1 cellular context compared by ENCODE assay signal in the genomic region with DNA sequence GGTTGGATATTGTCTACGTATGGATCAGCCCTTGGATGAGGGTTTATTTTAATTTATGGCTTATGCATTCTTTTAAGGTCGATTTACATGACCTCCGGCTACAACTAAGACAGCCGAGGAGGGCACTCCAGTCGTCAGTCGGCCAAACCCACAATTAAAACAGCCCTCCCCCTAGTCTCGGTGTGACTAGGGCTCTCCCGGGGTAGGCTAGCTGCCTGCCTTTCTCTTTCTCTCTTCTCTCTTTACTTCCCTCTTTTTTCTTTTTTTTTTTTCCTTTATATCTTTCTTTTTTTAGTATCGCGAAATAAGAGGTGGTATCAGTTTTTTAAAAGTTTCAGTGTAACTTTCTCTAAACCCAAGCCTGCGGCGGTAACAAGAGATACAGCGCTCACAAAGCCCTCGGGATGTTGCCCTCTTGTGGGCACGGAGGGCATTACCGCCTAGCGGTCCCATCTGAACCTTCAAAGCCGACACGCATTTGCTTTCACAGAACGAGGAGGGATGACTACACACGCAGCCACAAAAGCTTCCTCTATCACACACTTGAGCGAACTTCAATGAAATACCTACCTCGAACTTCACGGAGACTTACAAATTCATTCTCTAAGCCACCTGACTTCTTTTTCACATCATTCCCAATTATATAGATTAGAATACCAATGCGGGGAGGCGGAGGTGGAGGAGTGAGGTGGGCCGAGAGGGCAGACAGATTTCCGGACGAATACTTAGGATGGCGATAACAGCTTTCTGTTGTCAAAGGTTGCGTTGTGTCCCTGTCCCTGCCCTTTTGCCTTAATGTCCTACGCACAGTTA.
TF ChIP-seq lines count a peak whose summit lies in the region.

No MANE protein-coding gene starts in this region.

TF ChIP-seq in HEK293, 187 proteins besides CTCF, POLR2A, EP300 and RAD21 (continued from another document and continues in another):
- TF ChIP-seq, protein P1, sequence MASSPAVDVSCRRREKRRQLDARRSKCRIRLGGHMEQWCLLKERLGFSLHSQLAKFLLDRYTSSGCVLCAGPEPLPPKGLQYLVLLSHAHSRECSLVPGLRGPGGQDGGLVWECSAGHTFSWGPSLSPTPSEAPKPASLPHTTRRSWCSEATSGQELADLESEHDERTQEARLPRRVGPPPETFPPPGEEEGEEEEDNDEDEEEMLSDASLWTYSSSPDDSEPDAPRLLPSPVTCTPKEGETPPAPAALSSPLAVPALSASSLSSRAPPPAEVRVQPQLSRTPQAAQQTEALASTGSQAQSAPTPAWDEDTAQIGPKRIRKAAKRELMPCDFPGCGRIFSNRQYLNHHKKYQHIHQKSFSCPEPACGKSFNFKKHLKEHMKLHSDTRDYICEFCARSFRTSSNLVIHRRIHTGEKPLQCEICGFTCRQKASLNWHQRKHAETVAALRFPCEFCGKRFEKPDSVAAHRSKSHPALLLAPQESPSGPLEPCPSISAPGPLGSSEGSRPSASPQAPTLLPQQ (tag by site-specific recombination; IDR thresholded peaks at IDR 0.05) = 0 out of 2 replicates have a peak, but pooled peaks have one; percentile 34
- TF ChIP-seq SP3 (tag by site-specific recombination; IDR thresholded peaks at IDR 0.05) (0 out of 2 replicates have a peak, but pooled peaks have one; percentile 10), ZNF202 (tag by site-specific recombination; IDR thresholded peaks at IDR 0.05; ENCODE audit: borderline replicate concordance) (no peak), HOXD13 (CRISPR knock-in tag; IDR thresholded peaks at IDR 0.05; ENCODE audit: borderline replicate concordance) (no peak), ZNF521 (tag by site-specific recombination; IDR thresholded peaks at IDR 0.05) (no peak), ZNF37A (tag by site-specific recombination; IDR thresholded peaks at IDR 0.05) (no peak), ZNF596 (tag by site-specific recombination; IDR thresholded peaks at IDR 0.05) (no peak), ZNF843 (tag by site-specific recombination; IDR thresholded peaks at IDR 0.05) (no peak), TCF7L2 (IDR thresholded peaks at IDR 0.05; ENCODE audit: borderline replicate concordance, low read depth, low read length) (peak; percentile 82), ZSCAN30 (tag by site-specific recombination; IDR thresholded peaks at IDR 0.05) (no peak; the same call in 1 of the 2 replicates), ZNF670 (tag by site-specific recombination; IDR thresholded peaks at IDR 0.05; ENCODE audit: low read depth) (no peak), ZNF48 (tag by site-specific recombination; IDR thresholded peaks at IDR 0.05) (no peak), KLF8 (tag by site-specific recombination; IDR thresholded peaks at IDR 0.05) (peak; percentile 51; the same call in 1 of the 2 replicates), REPIN1 (tag by site-specific recombination; IDR thresholded peaks at IDR 0.05; ENCODE audit: low read depth) (no peak), ZNF76 (tag by site-specific recombination; IDR thresholded peaks at IDR 0.05; ENCODE audit: borderline replicate concordance, low read depth) (no peak), BCL11A (tag by site-specific recombination; IDR thresholded peaks at IDR 0.05; ENCODE audit: low read depth) (no peak), ATF2 (tag by site-specific recombination; IDR thresholded peaks at IDR 0.05; ENCODE audit: low read depth) (no peak), HOXA7 (CRISPR knock-in tag; IDR thresholded peaks at IDR 0.05; ENCODE audit: borderline replicate concordance) (no peak), ZBTB49 (tag by site-specific recombination; IDR thresholded peaks at IDR 0.05; ENCODE audit: low read depth) (no peak), SCRT1 (tag by site-specific recombination; IDR thresholded peaks at IDR 0.05; ENCODE audit: borderline replicate concordance) (no peak), ZNF561 (tag by site-specific recombination; IDR thresholded peaks at IDR 0.05; ENCODE audit: borderline replicate concordance) (no peak), ZNF624 (tag by site-specific recombination; IDR thresholded peaks at IDR 0.05) (no peak), ZNF354C (tag by site-specific recombination; IDR thresholded peaks at IDR 0.05; ENCODE audit: borderline replicate concordance, low read depth) (no peak), ZNF114 (tag by site-specific recombination; IDR thresholded peaks at IDR 0.05) (no peak), ZNF248 (tag by site-specific recombination; IDR thresholded peaks at IDR 0.05) (no peak), GLI2 (tag by site-specific recombination; IDR thresholded peaks at IDR 0.05; ENCODE audit: borderline replicate concordance, low read depth) (no peak), ZNF132 (tag by site-specific recombination; IDR thresholded peaks at IDR 0.05; ENCODE audit: borderline replicate concordance) (no peak), ZNF341 (tag by site-specific recombination; IDR thresholded peaks at IDR 0.05; ENCODE audit: low read depth) (no peak), ZNF449 (tag by site-specific recombination; IDR thresholded peaks at IDR 0.05) (no peak), PRDM2 (tag by site-specific recombination; IDR thresholded peaks at IDR 0.05; ENCODE audit: borderline replicate concordance) (no peak), ZEB2 (tag by site-specific recombination; IDR thresholded peaks at IDR 0.05) (no peak; the same call in 1 of the 2 replicates), ZNF274 (IDR thresholded peaks at IDR 0.05; ENCODE audit: low read length) (no peak), ZNF274 (tag by site-specific recombination; IDR thresholded peaks at IDR 0.05; ENCODE audit: borderline replicate concordance) (no peak), ZBTB17 (tag by site-specific recombination; IDR thresholded peaks at IDR 0.05) (no peak; the same call in 1 of the 2 replicates)
- TF ChIP-seq, protein P2, sequence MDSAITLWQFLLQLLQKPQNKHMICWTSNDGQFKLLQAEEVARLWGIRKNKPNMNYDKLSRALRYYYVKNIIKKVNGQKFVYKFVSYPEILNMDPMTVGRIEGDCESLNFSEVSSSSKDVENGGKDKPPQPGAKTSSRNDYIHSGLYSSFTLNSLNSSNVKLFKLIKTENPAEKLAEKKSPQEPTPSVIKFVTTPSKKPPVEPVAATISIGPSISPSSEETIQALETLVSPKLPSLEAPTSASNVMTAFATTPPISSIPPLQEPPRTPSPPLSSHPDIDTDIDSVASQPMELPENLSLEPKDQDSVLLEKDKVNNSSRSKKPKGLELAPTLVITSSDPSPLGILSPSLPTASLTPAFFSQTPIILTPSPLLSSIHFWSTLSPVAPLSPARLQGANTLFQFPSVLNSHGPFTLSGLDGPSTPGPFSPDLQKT (IDR thresholded peaks at IDR 0.05; ENCODE audit: borderline replicate concordance, low read depth, low read length) = no peak
- TF ChIP-seq, protein P3, sequence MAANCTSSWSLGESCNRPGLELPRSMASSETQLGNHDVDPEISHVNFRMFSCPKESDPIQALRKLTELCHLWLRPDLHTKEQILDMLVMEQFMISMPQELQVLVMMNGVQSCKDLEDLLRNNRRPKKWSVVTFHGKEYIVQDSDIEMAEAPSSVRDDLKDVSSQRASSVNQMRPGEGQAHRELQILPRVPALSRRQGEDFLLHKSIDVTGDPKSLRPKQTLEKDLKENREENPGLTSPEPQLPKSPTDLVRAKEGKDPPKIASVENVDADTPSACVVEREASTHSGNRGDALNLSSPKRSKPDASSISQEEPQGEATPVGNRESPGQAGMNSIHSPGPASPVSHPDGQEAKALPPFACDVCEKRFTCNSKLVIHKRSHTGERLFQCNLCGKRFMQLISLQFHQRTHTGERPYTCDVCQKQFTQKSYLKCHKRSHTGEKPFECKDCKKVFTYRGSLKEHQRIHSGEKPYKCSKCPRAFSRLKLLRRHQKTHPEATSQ (tag by site-specific recombination; IDR thresholded peaks at IDR 0.05) = no peak
- TF ChIP-seq, protein P4, sequence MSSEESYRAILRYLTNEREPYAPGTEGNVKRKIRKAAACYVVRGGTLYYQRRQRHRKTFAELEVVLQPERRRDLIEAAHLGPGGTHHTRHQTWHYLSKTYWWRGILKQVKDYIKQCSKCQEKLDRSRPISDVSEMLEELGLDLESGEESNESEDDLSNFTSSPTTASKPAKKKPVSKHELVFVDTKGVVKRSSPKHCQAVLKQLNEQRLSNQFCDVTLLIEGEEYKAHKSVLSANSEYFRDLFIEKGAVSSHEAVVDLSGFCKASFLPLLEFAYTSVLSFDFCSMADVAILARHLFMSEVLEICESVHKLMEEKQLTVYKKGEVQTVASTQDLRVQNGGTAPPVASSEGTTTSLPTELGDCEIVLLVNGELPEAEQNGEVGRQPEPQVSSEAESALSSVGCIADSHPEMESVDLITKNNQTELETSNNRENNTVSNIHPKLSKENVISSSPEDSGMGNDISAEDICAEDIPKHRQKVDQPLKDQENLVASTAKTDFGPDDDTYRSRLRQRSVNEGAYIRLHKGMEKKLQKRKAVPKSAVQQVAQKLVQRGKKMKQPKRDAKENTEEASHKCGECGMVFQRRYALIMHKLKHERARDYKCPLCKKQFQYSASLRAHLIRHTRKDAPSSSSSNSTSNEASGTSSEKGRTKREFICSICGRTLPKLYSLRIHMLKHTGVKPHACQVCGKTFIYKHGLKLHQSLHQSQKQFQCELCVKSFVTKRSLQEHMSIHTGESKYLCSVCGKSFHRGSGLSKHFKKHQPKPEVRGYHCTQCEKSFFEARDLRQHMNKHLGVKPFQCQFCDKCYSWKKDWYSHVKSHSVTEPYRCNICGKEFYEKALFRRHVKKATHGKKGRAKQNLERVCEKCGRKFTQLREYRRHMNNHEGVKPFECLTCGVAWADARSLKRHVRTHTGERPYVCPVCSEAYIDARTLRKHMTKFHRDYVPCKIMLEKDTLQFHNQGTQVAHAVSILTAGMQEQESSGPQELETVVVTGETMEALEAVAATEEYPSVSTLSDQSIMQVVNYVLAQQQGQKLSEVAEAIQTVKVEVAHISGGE (tag by site-specific recombination; conservative IDR thresholded peaks at IDR 0.05; ENCODE audit: low read depth) = no peak
